In the genomic region with DNA sequence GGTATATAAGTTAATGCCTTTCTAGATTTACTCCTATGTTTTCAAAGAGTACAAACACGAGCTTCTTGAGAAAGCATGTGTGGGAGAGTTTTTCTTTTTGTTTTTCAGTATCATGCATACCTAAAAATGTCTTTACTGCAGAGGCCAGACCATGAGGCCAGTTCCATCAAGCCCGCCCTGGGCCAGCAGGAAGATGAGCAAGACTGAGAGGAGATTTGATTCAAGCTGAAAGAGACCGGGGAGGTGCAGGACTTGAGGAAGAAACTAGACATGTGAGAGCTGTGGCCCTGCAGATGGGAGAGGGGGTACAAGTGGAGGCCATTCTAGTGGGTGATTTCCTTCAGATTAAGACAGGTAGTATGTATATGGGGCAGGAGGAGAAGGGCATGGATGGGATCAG, we compare ENCODE assay signal across 16 cellular contexts. TPM values are rescaled to one million over a fixed set of nuclear protein-coding genes. Genes with fewer than 3 reads are reported as not detected.
DNase-seq lines count a peak whose midpoint lies in the region; ATAC-seq, FAIRE-seq and TF ChIP-seq lines count a peak whose summit lies in the region.
"Had no signal": no experiment of that assay in that cellular context is flagged by ENCODE, and none has a peak within 500 bp of the region (broad histone marks: within the 10 kb centered on the region; RNA-seq: fewer than 3 reads in every experiment).

No MANE protein-coding gene starts in this region.

- H3K4me1 ChIP-seq in gastroesophageal sphincter = no peaks in the 10 kb centered on the region
- H3K4me1 ChIP-seq in CD8-positive, alpha-beta T cell (ENCODE audit: insufficient read depth, low read length) = no peaks in the 10 kb centered on the region

- POLR2A ChIA-PET in CD8-positive, alpha-beta T cell (lab: Charles Lee) = no interaction called here

- peaks cover 5% of the 10 kb centered on the region for H3K27me3 Mint-ChIP-seq in CD8-positive, alpha-beta T cell (ENCODE audit: low read depth)

- no peak for DNase-seq in GM19239 (ENCODE audit: insufficient read length, low spot score)
- no peak for DNase-seq in MG63
- no peak for DNase-seq in CD8-positive, alpha-beta T cell
- no peak for DNase-seq in DMS153 treated with DMSO at 0.1 percent for 48 hours (lab: John Stamatoyannopoulos, UW; ENCODE audit: unreplicated experiment)
- DNase-seq: CD4-positive, CD25-positive, alpha-beta regulatory T cell; COR-L47; DMS79 treated with DMSO at 0.1 percent for 48 hours; Karpas-422; NCI-H1694 treated with DMSO at 0.1 percent for 48 hours; NCI-H446; NCI-H526 treated with DMSO at 0.1 percent for 48 hours; PC-3; Right ventricle myocardium superior had no signal

- no peak for TF ChIP-seq POLR2A in gastroesophageal sphincter (IDR thresholded peaks at IDR 0.05)

- H3K36me3 Mint-ChIP-seq in CD8-positive, alpha-beta T cell = no peaks in the 10 kb centered on the region

- no peak overlapping the region for H3K4me3 Mint-ChIP-seq in CD8-positive, alpha-beta T cell
- H3K4me3 Mint-ChIP-seq: CD4-positive, CD25-positive, alpha-beta regulatory T cell had no signal

- ATAC-seq in GM21526 (IDR thresholded peaks at IDR 0.05; ENCODE audit: low FRiP score, unreplicated experiment) (peak; percentile 66), HG02885 (IDR thresholded peaks at IDR 0.05; ENCODE audit: poor library complexity, unreplicated experiment) (peak; percentile 83), gastroesophageal sphincter (peak; percentile 13)
- ATAC-seq in CD8-positive, alpha-beta T cell = no peak
- ATAC-seq: PC-3 had no signal

- 67 to 90% methylated on average over 3 of the region's 3 CpGs for WGBS in gastroesophageal sphincter (ENCODE audit: low coverage in 1 of 2), 2 donors

- intact Hi-C loops in CD8-positive, alpha-beta T cell (cut with DNase I, micrococcal nuclease) = no loop called here

- H3K4me1 Mint-ChIP-seq in CD8-positive, alpha-beta T cell (ENCODE audit: low read depth) = peaks cover 2% of the 10 kb centered on the region

- no peaks in the 10 kb centered on the region for H3K36me3 ChIP-seq in gastroesophageal sphincter
- no peaks in the 10 kb centered on the region for H3K36me3 ChIP-seq in MG63
- H3K36me3 ChIP-seq in CD8-positive, alpha-beta T cell (ENCODE audit: insufficient read depth, low read length) = no peaks in the 10 kb centered on the region

- no peak for TF ChIP-seq EP300 in gastroesophageal sphincter (IDR thresholded peaks at IDR 0.05)

- no peaks in the 10 kb centered on the region for H3K9me3 Mint-ChIP-seq in CD8-positive, alpha-beta T cell

- H3K27ac ChIP-seq in gastroesophageal sphincter = no peak overlapping the region
- H3K27ac ChIP-seq in CD8-positive, alpha-beta T cell (ENCODE audit: low read depth, low read length) = no peak overlapping the region

- CTCF ChIA-PET in CD8-positive, alpha-beta T cell (lab: Charles Lee) = no interaction called here

- no peak overlapping the region for H3K4me3 ChIP-seq in gastroesophageal sphincter
- H3K4me3 ChIP-seq in MG63 = no peak overlapping the region
- H3K4me3 ChIP-seq in CD8-positive, alpha-beta T cell (ENCODE audit: low read depth, low read length) = no peak overlapping the region

- no peak overlapping the region for H3K27ac Mint-ChIP-seq in CD8-positive, alpha-beta T cell

- peak; percentile 18 for FAIRE-seq in GM19239 (lab: Jason Lieb, UNC)

- no peak for TF ChIP-seq CTCF in gastroesophageal sphincter (IDR thresholded peaks at IDR 0.05)
- no peak for TF ChIP-seq CTCF in CD8-positive, alpha-beta T cell (IDR thresholded peaks at IDR 0.05)

- H3K9me3 ChIP-seq in gastroesophageal sphincter (no peaks in the 10 kb centered on the region), MG63 (no peaks in the 10 kb centered on the region; the same call in 1 of the 2 replicates)
- no peaks in the 10 kb centered on the region for H3K9me3 ChIP-seq in CD8-positive, alpha-beta T cell (ENCODE audit: low read length)

- H3K27me3 ChIP-seq in gastroesophageal sphincter (no peaks in the 10 kb centered on the region), MG63 (no peaks in the 10 kb centered on the region)
- H3K27me3 ChIP-seq in CD8-positive, alpha-beta T cell (ENCODE audit: insufficient read depth, low read length) = no peaks in the 10 kb centered on the region

RNA-seq across cellular contexts. Expression of gene NTPCR, which starts 33.4 kb away (rescaled TPM):
- total RNA-seq in gastroesophageal sphincter = 10 to 100 TPM; 24.6 to 37.1 (median 28.4) TPM
- total RNA-seq in MG63 (2014; rRNA removed; shearing (Covaris generic); ENCODE audit: low replicate concordance) = 34.5 and 47.6 TPM in 2 replicates
- total RNA-seq in CD8-positive, alpha-beta T cell = 1 to 10 TPM; 3.4 to 3.9 TPM
